ENCODE assay signal across 31 cellular contexts in genomic region chr2:215614296-215614695, GRCh38.
A peak's percentile ranks its signal among the peaks of the same experiment; 100 is the strongest.
DNase-seq lines count a peak whose midpoint lies in the region; ATAC-seq, FAIRE-seq and TF ChIP-seq lines count a peak whose summit lies in the region.
"Had no signal": no experiment of that assay in that cellular context is flagged by ENCODE, and none has a peak within 500 bp of the region (broad histone marks: within the 10 kb centered on the region; RNA-seq: fewer than 3 reads in every experiment).

No MANE protein-coding gene starts in this region.

- H2BK5ac ChIP-seq in mesendoderm (ENCODE audit: low read length) = no peak overlapping the region

- H3K9me3 ChIP-seq in effector memory CD4-positive, alpha-beta T cell (ENCODE audit: control insufficient read depth, low read length) = no peaks in the 10 kb centered on the region
- H3K9me3 ChIP-seq: BE2C, colonic mucosa, esophagus muscularis mucosa, thoracic aorta, vagina had no signal

- H3K4me2 ChIP-seq in GM23338 = peak overlapping the region; percentile 2; the same call in 1 of the 2 replicates
- no peak overlapping the region for H3K4me2 ChIP-seq in mesendoderm (ENCODE audit: low read length)

- H3K4me1 Mint-ChIP-seq in GM23338 = peaks cover 43% of the 10 kb centered on the region
- H3K4me1 Mint-ChIP-seq: activated naive CD8-positive, alpha-beta T cell treated with anti-CD3 and anti-CD28 coated beads, Interleukin-2, amount 10 ng/mL, durations not matched to agents 7 days and 5 days had no signal

- FAIRE-seq in RCC 7860 (lab: Jason Lieb, UNC) = no peak
- FAIRE-seq: G401.6, islet of Langerhans had no signal

- H3K27me3 ChIP-seq in GM23338 (ENCODE audit: insufficient read depth) (no peaks in the 10 kb centered on the region), mesendoderm (ENCODE audit: insufficient read depth, low read length, poor library complexity) (no peaks in the 10 kb centered on the region)
- no peaks in the 10 kb centered on the region for H3K27me3 ChIP-seq in effector memory CD4-positive, alpha-beta T cell (replicated peaks; ENCODE audit: control insufficient read depth, insufficient read depth, low read length, poor library complexity, severe bottlenecking)
- H3K27me3 ChIP-seq: BE2C, colonic mucosa, esophagus muscularis mucosa, foreskin keratinocyte, vagina had no signal

- no peak overlapping the region for H2BK120ac ChIP-seq in mesendoderm (ENCODE audit: low read depth, low read length)

- H3K79me2 ChIP-seq in GM23338 (replicated peaks; ENCODE audit: insufficient read depth) (no peaks in the 10 kb centered on the region), mesendoderm (ENCODE audit: control insufficient read depth, insufficient read depth, low read length) (no peaks in the 10 kb centered on the region)

- H3K23ac ChIP-seq in mesendoderm (ENCODE audit: low read length) = no peak overlapping the region

- no peaks in the 10 kb centered on the region; the same call in 1 of the 2 replicates for H3K36me3 ChIP-seq in GM23338 (ENCODE audit: insufficient read depth)
- no peaks in the 10 kb centered on the region for H3K36me3 ChIP-seq in mesendoderm (ENCODE audit: control insufficient read depth, insufficient read depth, low read length)
- H3K36me3 ChIP-seq in effector memory CD4-positive, alpha-beta T cell (ENCODE audit: control insufficient read depth, insufficient read depth, low read length) = no peaks in the 10 kb centered on the region
- H3K36me3 ChIP-seq: BE2C, colonic mucosa, esophagus muscularis mucosa, thoracic aorta, vagina had no signal

- H3K4me3 ChIP-seq in GM23338 (no peak overlapping the region), mesendoderm (ENCODE audit: low read length) (no peak overlapping the region)
- H3K4me3 ChIP-seq in effector memory CD4-positive, alpha-beta T cell (ENCODE audit: insufficient read depth, low read depth, low read length, poor library complexity, severe bottlenecking) = no peak overlapping the region
- H3K4me3 ChIP-seq: colonic mucosa, esophagus muscularis mucosa, thoracic aorta, vagina had no signal

- H2AFZ ChIP-seq in GM23338 = no peak overlapping the region

- H3K27me3 Mint-ChIP-seq in GM23338 (ENCODE audit: insufficient read depth, low read depth, poor library complexity) = peaks cover 2% of the 10 kb centered on the region

- H3K4me1 ChIP-seq in GM23338 (ENCODE audit: insufficient read depth) = peaks cover 45% of the 10 kb centered on the region
- peaks cover 3% of the 10 kb centered on the region for H3K4me1 ChIP-seq in mesendoderm (ENCODE audit: control insufficient read depth, low read depth, low read length)
- no peaks in the 10 kb centered on the region for H3K4me1 ChIP-seq in effector memory CD4-positive, alpha-beta T cell (ENCODE audit: control insufficient read depth, insufficient read depth, low read length, poor library complexity, severe bottlenecking)
- H3K4me1 ChIP-seq: colonic mucosa, vagina had no signal

- H3K9me3 Mint-ChIP-seq in GM23338 = peaks cover 24% of the 10 kb centered on the region
- H3K9me3 Mint-ChIP-seq: activated naive CD8-positive, alpha-beta T cell treated with anti-CD3 and anti-CD28 coated beads, Interleukin-2, amount 10 ng/mL, durations not matched to agents 7 days and 5 days; CD8-positive, alpha-beta T cell; memory B cell had no signal

- ATAC-seq in GM23338 = no peak
- ATAC-seq: CD8-positive, alpha-beta T cell; foreskin keratinocyte; left lobe of liver; right cardiac atrium; stimulated activated naive CD8-positive, alpha-beta T cell treated with anti-CD3 and anti-CD28 coated beads, Interleukin-15, amount 100 ng/mL, for 72 hours had no signal

- H4K20me1 ChIP-seq in GM23338 (replicated peaks; ENCODE audit: insufficient read depth) = no peaks in the 10 kb centered on the region

- peak overlapping the region; percentile 62 for H3K4ac ChIP-seq in mesendoderm (ENCODE audit: low read depth, low read length)

- H3K18ac ChIP-seq in mesendoderm (ENCODE audit: low read length) = no peak overlapping the region

- H3K4me3 Mint-ChIP-seq in GM23338 = no peak overlapping the region; the same call in 2 of the 3 replicates
- H3K4me3 Mint-ChIP-seq: activated naive CD8-positive, alpha-beta T cell treated with anti-CD3 and anti-CD28 coated beads, Interleukin-2, amount 10 ng/mL, durations not matched to agents 7 days and 5 days; CD8-positive, alpha-beta T cell; memory B cell; stimulated activated naive CD8-positive, alpha-beta T cell treated with anti-CD3 and anti-CD28 coated beads, Interleukin-15, amount 100 ng/mL, for 72 hours had no signal

- H3K56ac ChIP-seq in mesendoderm (ENCODE audit: low read length) = no peak overlapping the region

- TF ChIP-seq CTCF in GM23338 (conservative IDR thresholded peaks at IDR 0.05; ENCODE audit: low read depth in 2 of 2) = no peak

- DNase-seq in COR-L47 (lab: John Stamatoyannopoulos, UW) (peak; percentile 10), GM23338 (ENCODE audit: low spot score) (no peak), NCI-H774 (lab: John Stamatoyannopoulos, UW) (peak; percentile 44), mesendoderm (no peak), RCC 7860 (ENCODE audit: low spot score) (no peak)
- DNase-seq in effector memory CD4-positive, alpha-beta T cell = no peak
- DNase-seq in activated CD8-positive, alpha-beta memory T cell treated with anti-CD3 and anti-CD28 coated beads, Interleukin-2, amount 50 U/mL, for 48 hours = no peak
- DNase-seq: activated CD4-positive, CD25-positive, alpha-beta regulatory T cell; activated gamma-delta T cell treated with Interleukin-2 at 50 U/mL for 16 hours; activated naive CD8-positive, alpha-beta T cell treated with anti-CD3 and anti-CD28 coated beads, Interleukin-2, amount 10 ng/mL, durations not matched to agents 7 days and 5 days; activated T-cell treated with anti-CD3 and anti-CD28 coated beads, Interleukin-2, amount 50 U/mL, for 48 hours; aorta; BE2C; CD8-positive, alpha-beta T cell; colonic mucosa; DMS79; foreskin keratinocyte; HCEC 1CT; head of caudate nucleus; NCI-H1694 treated with DMSO at 0.1 percent for 48 hours; stimulated activated CD8-positive, alpha-beta memory T cell treated with anti-CD3 and anti-CD28 coated beads, Interleukin-4, amount 100 ng/mL, for 48 hours; stimulated activated naive CD8-positive, alpha-beta T cell treated with anti-CD3 and anti-CD28 coated beads, Interleukin-15, amount 100 ng/mL, for 72 hours had no signal

- H3K79me1 ChIP-seq in mesendoderm (ENCODE audit: low read length) = no peaks in the 10 kb centered on the region

- H3K9ac ChIP-seq in mesendoderm (ENCODE audit: low read length) = no peak overlapping the region

- H3K27ac ChIP-seq in GM23338 (ENCODE audit: low read depth) (no peak overlapping the region), mesendoderm (ENCODE audit: low read depth, low read length) (no peak overlapping the region)
- H3K27ac ChIP-seq in effector memory CD4-positive, alpha-beta T cell (ENCODE audit: insufficient read depth, low read length, poor library complexity, severe bottlenecking) = no peak overlapping the region
- H3K27ac ChIP-seq: colonic mucosa, esophagus muscularis mucosa, foreskin keratinocyte, RWPE1, thoracic aorta, vagina had no signal

- H3K36me3 Mint-ChIP-seq in GM23338 (ENCODE audit: low read depth) = peaks cover 20% of the 10 kb centered on the region
- H3K36me3 Mint-ChIP-seq: activated naive CD8-positive, alpha-beta T cell treated with anti-CD3 and anti-CD28 coated beads, Interleukin-2, amount 10 ng/mL, durations not matched to agents 7 days and 5 days; CD8-positive, alpha-beta T cell; memory B cell had no signal

- H3F3A ChIP-seq in GM23338 (replicated peaks; ENCODE audit: low read depth) = no peaks in the 10 kb centered on the region

- H4K5ac ChIP-seq in mesendoderm (ENCODE audit: low read length) = no peak overlapping the region

- no peak overlapping the region for H2AK5ac ChIP-seq in mesendoderm (ENCODE audit: low read length)

- no CpG with 5 or more reads among the region's 7 CpGs for WGBS in mesendoderm (ENCODE audit: extremely low coverage, insufficient coverage, low lambda C conversion rate)

- H3K9me2 ChIP-seq in GM23338 (ENCODE audit: insufficient read depth) = no peaks in the 10 kb centered on the region; the same call in 1 of the 2 replicates

- H3K27ac Mint-ChIP-seq in GM23338 = peak overlapping the region; percentile 38; the same call in 1 of the 2 replicates
- H3K27ac Mint-ChIP-seq: activated naive CD8-positive, alpha-beta T cell treated with anti-CD3 and anti-CD28 coated beads, Interleukin-2, amount 10 ng/mL, durations not matched to agents 7 days and 5 days; CD8-positive, alpha-beta T cell; memory B cell; stimulated activated naive CD8-positive, alpha-beta T cell treated with anti-CD3 and anti-CD28 coated beads, Interleukin-15, amount 100 ng/mL, for 72 hours had no signal

- H4K8ac ChIP-seq in mesendoderm (ENCODE audit: low read depth, low read length) = no peak overlapping the region

- no peak overlapping the region for H2BK15ac ChIP-seq in mesendoderm (replicated peaks; ENCODE audit: low read depth)

TF ChIP-seq in GM23338, 12 proteins besides CTCF, POLR2A, EP300 and RAD21 (continues in another document):
- no peak for TF ChIP-seq STAT1 (IDR thresholded peaks at IDR 0.05; ENCODE audit: unreplicated experiment)
- no peak for TF ChIP-seq ZNF331 (CRISPR knock-in tag; IDR thresholded peaks at IDR 0.05; ENCODE audit: low read depth)
- no peak for TF ChIP-seq REST (IDR thresholded peaks at IDR 0.05; ENCODE audit: unreplicated experiment)
- TF ChIP-seq CREB1 (CRISPR knock-in tag; IDR thresholded peaks at IDR 0.05; ENCODE audit: low read depth) = no peak

Comparison
In these comparisons a context has a peak if more than half of its experiments do, and no peak if none do; other contexts are left out.
1. DNase-seq: peak in COR-L47 (single experiment) and NCI-H774 (single experiment); none in GM23338 (single experiment), mesendoderm (single experiment), effector memory CD4-positive, alpha-beta T cell (0 of 3), RCC 7860 (single experiment) and activated CD8-positive, alpha-beta memory T cell treated with anti-CD3 and anti-CD28 coated beads, Interleukin-2, amount 50 U/mL, for 48 hours (single experiment).